In the genomic region with DNA sequence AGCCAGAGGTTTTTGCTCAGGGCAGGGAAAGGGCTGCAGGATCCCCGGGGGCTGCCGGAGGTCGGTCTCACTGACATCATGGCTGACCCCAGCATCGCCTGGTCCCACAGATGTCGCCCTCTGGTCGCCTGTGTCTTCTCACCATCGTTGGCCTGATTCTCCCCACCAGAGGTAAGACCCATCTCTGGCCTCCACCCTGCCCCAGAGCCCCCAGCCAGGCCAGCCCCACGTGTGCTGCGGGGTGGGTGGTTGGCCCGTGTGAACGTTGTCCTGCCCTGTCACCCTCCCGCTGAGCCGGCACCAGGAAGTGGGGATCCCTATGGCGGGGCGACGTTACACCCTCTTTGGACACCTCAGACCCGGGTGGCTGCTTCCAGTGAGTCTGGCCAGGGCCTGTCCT, we compare ENCODE assay signal across 8 cellular contexts. TPM values are rescaled to one million over a fixed set of nuclear protein-coding genes. Genes with fewer than 3 reads are reported as not detected.
DNase-seq lines count a peak whose midpoint lies in the region; ATAC-seq and TF ChIP-seq lines count a peak whose summit lies in the region.

No MANE protein-coding gene starts in this region.

- H3K27ac ChIP-seq in OCI-LY7 (ENCODE audit: low read depth, low read length, poor library complexity, severe bottlenecking): peak overlapping the region; percentile 51
- H3K27ac ChIP-seq in naive thymus-derived CD4-positive, alpha-beta T cell (ENCODE audit: low read depth, low read length): peak overlapping the region; percentile 94

- H3K27me3 ChIP-seq in GM06990 (replicated peaks; ENCODE audit: control insufficient read depth, insufficient read depth, low read length): no peaks in the 10 kb centered on the region
- no peaks in the 10 kb centered on the region for H3K27me3 ChIP-seq in naive thymus-derived CD4-positive, alpha-beta T cell (ENCODE audit: control insufficient read depth in 2 of 2, insufficient read depth in 2 of 2, low read length in 2 of 2)

- ATAC-seq in naive thymus-derived CD4-positive, alpha-beta T cell: peak; percentile 12
- no peak for ATAC-seq in GM21576 (IDR thresholded peaks at IDR 0.05; ENCODE audit: unreplicated experiment)

- no TSS peak for BruUV-seq in OCI-LY7 (replicated peaks; lab: Mats Ljungman, UMichigan)

- no peaks in the 10 kb centered on the region for H3K9me3 Mint-ChIP-seq in naive thymus-derived CD4-positive, alpha-beta T cell

- H3K9me3 ChIP-seq in OCI-LY7 (ENCODE audit: low read length): no peaks in the 10 kb centered on the region
- no peaks in the 10 kb centered on the region for H3K9me3 ChIP-seq in naive thymus-derived CD4-positive, alpha-beta T cell (ENCODE audit: control insufficient read depth in 2 of 3, low read length in 3 of 3)

- H3K36me3 Mint-ChIP-seq in naive thymus-derived CD4-positive, alpha-beta T cell: peaks cover 10 to 39% (median 35%) of the 10 kb centered on the region in 5 donors

- intact Hi-C loops in OCI-LY7 (cut with micrococcal nuclease; ENCODE audit: unreplicated experiment): loop anchor here (2.0 kb wide), 1 partner anchor 55 kb away; no protein-coding TSS in a partner anchor
- intact Hi-C loops in naive thymus-derived CD4-positive, alpha-beta T cell (cut with micrococcal nuclease): loop anchor here in 1 of 2 donors (1.0 to 2.0 kb wide), 2 partner anchors 15 to 51 kb away; no protein-coding TSS in a partner anchor

- H3K36me3 ChIP-seq in GM06990 (ENCODE audit: control insufficient read depth, insufficient read depth, low read length): peaks cover 12% of the 10 kb centered on the region
- peaks cover 39% of the 10 kb centered on the region for H3K36me3 ChIP-seq in OCI-LY7 (ENCODE audit: insufficient read depth, low read length)
- peaks cover 17 to 47% (median 23%) of the 10 kb centered on the region in 3 experiments for H3K36me3 ChIP-seq in naive thymus-derived CD4-positive, alpha-beta T cell (ENCODE audit: control insufficient read depth in 2 of 3, insufficient read depth in 3 of 3, low read length in 3 of 3)

- peaks cover 17% of the 10 kb centered on the region; the same call in 1 of the 2 replicates for H3K79me2 ChIP-seq in OCI-LY7 (ENCODE audit: insufficient read depth, low read depth, low read length)

- CTCF ChIA-PET in OCI-LY7 (lab: Charles Lee; ENCODE audit: unreplicated experiment): no interaction called here
- CTCF ChIA-PET in naive thymus-derived CD4-positive, alpha-beta T cell (lab: Charles Lee): interaction anchor here (1.2 kb wide), 1 partner anchor 12 kb away, joined by 3 read pairs; no protein-coding TSS in a partner anchor

- H3K4me2 ChIP-seq in OCI-LY7 (ENCODE audit: low read length): peak overlapping the region; percentile 82

- H3K27ac Mint-ChIP-seq in naive thymus-derived CD4-positive, alpha-beta T cell: peak overlapping the region; percentile 96 to 99 (median 99)

- peak overlapping the region; percentile 36; the same call in 1 of the 2 replicates for H2AFZ ChIP-seq in OCI-LY7 (ENCODE audit: low read length)

- no peak for TF ChIP-seq CTCF in GM06990 (IDR thresholded peaks at IDR 0.05; ENCODE audit: insufficient read depth, low read length, poor library complexity, severe bottlenecking)
- no peak for TF ChIP-seq CTCF in OCI-LY7 (conservative IDR thresholded peaks at IDR 0.05; ENCODE audit: low read length)
- no peak for TF ChIP-seq CTCF in cardiac fibroblast (IDR thresholded peaks at IDR 0.05; ENCODE audit: low read depth, low read length)

- peaks cover 32 to 58% (median 52%) of the 10 kb centered on the region in 7 donors for H3K4me1 Mint-ChIP-seq in naive thymus-derived CD4-positive, alpha-beta T cell

- H3K27me3 Mint-ChIP-seq in naive thymus-derived CD4-positive, alpha-beta T cell: peaks cover 0 to 5% (median 0%) of the 10 kb centered on the region in 5 donors

- H3K4me1 ChIP-seq in OCI-LY7 (ENCODE audit: insufficient read depth, low read length, poor library complexity, severe bottlenecking): peaks cover 24% of the 10 kb centered on the region
- peaks cover 23 to 32% of the 10 kb centered on the region in 2 donors for H3K4me1 ChIP-seq in naive thymus-derived CD4-positive, alpha-beta T cell (ENCODE audit: control insufficient read depth in 2 of 2, insufficient read depth in 2 of 2, low read length in 2 of 2)

- H4K20me1 ChIP-seq in OCI-LY7 (ENCODE audit: insufficient read depth, low read length): no peaks in the 10 kb centered on the region

- H3K4me3 ChIP-seq in GM06990 (replicated peaks; ENCODE audit: low read depth, low read length): peak overlapping the region; percentile 78
- peak overlapping the region; percentile 81 for H3K4me3 ChIP-seq in OCI-LY7 (ENCODE audit: low read depth, low read length, poor library complexity, severe bottlenecking)
- peak overlapping the region; percentile 75 to 98 for H3K4me3 ChIP-seq in cardiac fibroblast (replicated peaks in 1 of 2; ENCODE audit: low read depth in 2 of 2, low read length in 2 of 2)
- H3K4me3 ChIP-seq in naive thymus-derived CD4-positive, alpha-beta T cell (ENCODE audit: low read length): peak overlapping the region; percentile 93

- H3K4me3 Mint-ChIP-seq in naive thymus-derived CD4-positive, alpha-beta T cell: peak overlapping the region; percentile 98 to 100 (median 99)

- peak; percentile 48 for DNase-seq in GM06990 (ENCODE audit: extremely low read depth, insufficient read length)
- DNase-seq in OCI-LY7 (ENCODE audit: low spot score): peak; percentile 37
- DNase-seq in cardiac fibroblast (ENCODE audit: low read depth in 2 of 2): no peak
- DNase-seq in naive thymus-derived CD4-positive, alpha-beta T cell: peak in 1 of 9 donors; percentile 52
- no peak for DNase-seq in ecto neural progenitor cell (ENCODE audit: low spot score)
- DNase-seq in central memory CD4-positive, alpha-beta T cell: no peak
- no peak for DNase-seq in pons (ENCODE audit: low spot score)

- POLR2A ChIA-PET in OCI-LY7 (lab: Charles Lee): no interaction called here
- POLR2A ChIA-PET in naive thymus-derived CD4-positive, alpha-beta T cell (lab: Charles Lee): interaction anchor here (0.6 to 6.1 kb wide), 8 partner anchors 12 to 78 kb away, joined by 3 to 74 read pairs (median 16); a partner anchor contains a TSS

- no peaks in the 10 kb centered on the region for H3K9me2 ChIP-seq in OCI-LY7 (ENCODE audit: insufficient read depth, low read length)

RNA-seq across cellular contexts. Expression of a gene that starts 0.9 kb away (rescaled TPM):
- total RNA-seq in OCI-LY7 (2014; rRNA removed; shearing (Covaris generic)): 76.8 and 82.1 TPM in 2 replicates
- 147 and 155 TPM in 2 replicates for total RNA-seq in OCI-LY7 (2022)
- 100 to 1,000 TPM; 362 to 458 (median 387) TPM for total RNA-seq in naive thymus-derived CD4-positive, alpha-beta T cell
- 100 to 1,000 TPM; 464 to 575 TPM for polyA plus RNA-seq in naive thymus-derived CD4-positive, alpha-beta T cell

RNA-seq across cellular contexts. Expression of a gene that starts 12.4 kb away (rescaled TPM):
- total RNA-seq in OCI-LY7 (2014; rRNA removed; shearing (Covaris generic)): 0.50 and 1.2 TPM in 2 replicates
- 6.1 and 6.3 TPM in 2 replicates for total RNA-seq in OCI-LY7 (2022)
- total RNA-seq in naive thymus-derived CD4-positive, alpha-beta T cell: 10 to 100 TPM in 1 of 5 experiments, 1 to 10 TPM in 4; 1.8 to 13.2 (median 3.5) TPM
- polyA plus RNA-seq in naive thymus-derived CD4-positive, alpha-beta T cell: 1 to 10 TPM; 2.1 to 2.6 TPM

RNA-seq across cellular contexts. Expression of a gene that starts 16.8 kb away (rescaled TPM):
- total RNA-seq in OCI-LY7 (2014; rRNA removed; shearing (Covaris generic)): 0.57 and 1.8 TPM in 2 replicates
- total RNA-seq in OCI-LY7 (2022): 5.5 and 11.5 TPM in 2 replicates
- 1 to 10 TPM in 1 of 5 experiments, under 1 TPM in 2, not detected in 2; 0.46 to 1.2 (median 0.78) TPM for total RNA-seq in naive thymus-derived CD4-positive, alpha-beta T cell
- polyA plus RNA-seq in naive thymus-derived CD4-positive, alpha-beta T cell: under 1 TPM in 1 of 2 donors, not detected in 1; 0.91 TPM

RNA-seq across cellular contexts. Expression of a gene that starts 20.6 kb away (rescaled TPM):
- 0.28 and 1.1 TPM in 2 replicates for total RNA-seq in OCI-LY7 (2014; rRNA removed; shearing (Covaris generic))
- total RNA-seq in OCI-LY7 (2022): 2.7 and 5.9 TPM in 2 replicates
- total RNA-seq in naive thymus-derived CD4-positive, alpha-beta T cell: 1 to 10 TPM in 1 of 5 experiments, under 1 TPM in 4; 0.19 to 1.6 (median 0.51) TPM
- not detected for polyA plus RNA-seq in naive thymus-derived CD4-positive, alpha-beta T cell

RNA-seq across cellular contexts. Expression of a gene that starts 39.8 kb away (rescaled TPM):
- 0.35 TPM in 1 of 2 replicates, not detected in the other for total RNA-seq in OCI-LY7 (2014; rRNA removed; shearing (Covaris generic))
- 0.88 TPM in 1 of 2 replicates, not detected in the other for total RNA-seq in OCI-LY7 (2022)
- not detected for total RNA-seq in naive thymus-derived CD4-positive, alpha-beta T cell
- not detected for polyA plus RNA-seq in naive thymus-derived CD4-positive, alpha-beta T cell

Comparison
In these comparisons a context has a peak if more than half of its experiments do, and no peak if none do; other contexts are left out.
1. DNase-seq: peak in GM06990 (single experiment) and OCI-LY7 (single experiment); none in cardiac fibroblast (0 of 2), ecto neural progenitor cell (single experiment), central memory CD4-positive, alpha-beta T cell (single experiment) and pons (single experiment).
2. Peak in every context shown above with its lines, with median percentiles within 50 percentile points of each other: H3K4me3 ChIP-seq.